8 cellular contexts compared by ENCODE assay signal in genomic region chr17:82333279-82334171, GRCh38. TPM values are rescaled to one million over a fixed set of nuclear protein-coding genes. Genes with fewer than 3 reads are reported as not detected.
A peak's percentile ranks its signal among the peaks of the same experiment; 100 is the strongest.
DNase-seq lines count a peak whose midpoint lies in the region; ATAC-seq and TF ChIP-seq lines count a peak whose summit lies in the region.

Gene SECTM1, minus strand, starts transcription at chr17:82333766. Its CDS starts 6,526 bp downstream, at chr17:82327240.

- H3K4me1 Mint-ChIP-seq in mesothelial cell of epicardium: peaks cover 55% of the 10 kb centered on the region

- TF ChIP-seq CTCF in OCI-LY1 (IDR thresholded peaks at IDR 0.05; ENCODE audit: low read length) (no peak), mesothelial cell of epicardium (IDR thresholded peaks at IDR 0.05; ENCODE audit: unreplicated experiment) (no peak), vagina (IDR thresholded peaks at IDR 0.05) (no peak)

- H3K36me3 ChIP-seq in OCI-LY1 (ENCODE audit: insufficient read depth, low read length) (no peaks in the 10 kb centered on the region), vagina (no peaks in the 10 kb centered on the region)

- H3K27ac Mint-ChIP-seq in mesothelial cell of epicardium: peak within 1 kb of the TSS; percentile 30

- H2AFZ ChIP-seq in OCI-LY1 (ENCODE audit: low read length): no peak within 1 kb of the TSS

- peak within 1 kb of the TSS; percentile 34 for H3K4me2 ChIP-seq in OCI-LY1 (ENCODE audit: low read length)

- no peaks in the 10 kb centered on the region for H3K79me2 ChIP-seq in OCI-LY1 (ENCODE audit: insufficient read depth, low read length)

- intact Hi-C loops in vagina (cut with DNase I): no loop called here

- no peaks in the 10 kb centered on the region for H3K9me2 ChIP-seq in OCI-LY1 (ENCODE audit: low read depth, low read length)

- H3K4me1 ChIP-seq in OCI-LY1 (ENCODE audit: insufficient read depth, low read length, severe bottlenecking) (peaks cover 5% of the 10 kb centered on the region), vagina (peaks cover 53% of the 10 kb centered on the region)

- H4K20me1 ChIP-seq in OCI-LY1 (ENCODE audit: insufficient read depth, low read length): no peaks in the 10 kb centered on the region

- no peak for TF ChIP-seq POLR2A in vagina (IDR thresholded peaks at IDR 0.05)

- H3K9me3 ChIP-seq in OCI-LY1 (ENCODE audit: low read length) (no peaks in the 10 kb centered on the region), vagina (no peaks in the 10 kb centered on the region)

- H3K4me3 ChIP-seq in OCI-LY1 (ENCODE audit: low read depth, low read length, poor library complexity, severe bottlenecking) (no peak within 1 kb of the TSS), vagina (peak within 1 kb of the TSS; percentile 65 to 80)

- H3K27ac ChIP-seq in OCI-LY1 (ENCODE audit: low read depth, low read length, poor library complexity, severe bottlenecking) (no peak within 1 kb of the TSS), vagina (peak within 1 kb of the TSS; percentile 74)

- H3K9ac ChIP-seq in OCI-LY1 (ENCODE audit: low read length): no peak within 1 kb of the TSS

- H3K27me3 Mint-ChIP-seq in mesothelial cell of epicardium (ENCODE audit: low read depth): peaks cover 29% of the 10 kb centered on the region

- H3F3A ChIP-seq in OCI-LY1 (ENCODE audit: insufficient read depth, low read length): no peaks in the 10 kb centered on the region

- no peak for ATAC-seq in HG03108 (IDR thresholded peaks at IDR 0.05; ENCODE audit: unreplicated experiment)

- DNase-seq in COR-L47 (lab: John Stamatoyannopoulos, UW) (peak; percentile 46), dermis blood vessel endothelial cell (peak; percentile 46), mesothelial cell of epicardium (ENCODE audit: low spot score in 2 of 2, unreplicated experiment in 2 of 2) (no peak), vagina (ENCODE audit: extremely low spot score in 2 of 2) (no peak), islet precursor cell (no peak), MV-4-11 (lab: John Stamatoyannopoulos, UW) (no peak)

- H3K9me3 Mint-ChIP-seq in mesothelial cell of epicardium: no peaks in the 10 kb centered on the region

- H3K27me3 ChIP-seq in OCI-LY1 (ENCODE audit: insufficient read depth, low read length): peaks cover 14% of the 10 kb centered on the region; the same call in 1 of the 2 replicates
- no peaks in the 10 kb centered on the region for H3K27me3 ChIP-seq in vagina

- H3K36me3 Mint-ChIP-seq in mesothelial cell of epicardium: no peaks in the 10 kb centered on the region

- peak within 1 kb of the TSS; percentile 67 for H3K4me3 Mint-ChIP-seq in mesothelial cell of epicardium

RNA-seq across cellular contexts. Expression of gene SECTM1, which starts in this region (rescaled TPM):
- total RNA-seq in dermis blood vessel endothelial cell: 3.6 and 7.5 TPM in 2 replicates
- 5.8 to 7.0 TPM (median 7.0 TPM) in 3 replicates for total RNA-seq in mesothelial cell of epicardium
- 37.1 TPM for total RNA-seq in vagina

Comparison
In these comparisons a context has a peak if more than half of its experiments do, and no peak if none do; other contexts are left out.
1. DNase-seq: peak in COR-L47 (single experiment) and dermis blood vessel endothelial cell (single experiment); none in mesothelial cell of epicardium (0 of 2), vagina (0 of 2), islet precursor cell (single experiment) and MV-4-11 (single experiment).